ENCODE assay signal across 2 cellular contexts in the genomic region with DNA sequence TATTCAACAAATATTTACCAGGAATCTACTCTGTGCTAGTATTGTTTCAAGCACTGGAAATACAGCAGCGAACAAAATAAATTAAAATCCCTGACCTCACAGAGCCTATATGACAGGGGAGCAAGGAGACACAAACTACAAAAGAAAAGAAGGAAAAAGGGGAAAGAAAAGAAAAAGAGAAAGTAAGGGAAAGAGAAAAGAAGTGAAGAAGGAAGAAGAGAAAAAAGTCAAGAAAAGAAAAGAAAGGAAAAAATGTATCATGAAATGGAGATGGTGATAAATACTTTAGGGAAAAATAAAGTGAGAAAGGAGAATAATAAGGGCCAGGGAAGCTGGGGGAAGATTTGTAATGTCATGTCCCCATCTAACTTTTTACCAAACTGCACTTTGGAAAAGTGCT.
TF ChIP-seq lines count a peak whose summit lies in the region.

No MANE protein-coding gene starts in this region.

TF ChIP-seq in SK-N-SH, 30 proteins besides CTCF, POLR2A, EP300 and RAD21 (continued from another document):
- TF ChIP-seq ZBTB33 (IDR thresholded peaks at IDR 0.05; ENCODE audit: borderline replicate concordance, low read depth) (no peak), RFX5 (IDR thresholded peaks at IDR 0.05; ENCODE audit: low read length) (no peak), FOSL2 (IDR thresholded peaks at IDR 0.05; ENCODE audit: borderline replicate concordance, low read depth) (no peak), JUND (IDR thresholded peaks at IDR 0.05) (no peak), EZH2phosphoT487 (IDR thresholded peaks at IDR 0.05; ENCODE audit: borderline replicate concordance, low read depth) (no peak), FOXJ3 (CRISPR knock-in tag; IDR thresholded peaks at IDR 0.05) (no peak), FOXM1 (IDR thresholded peaks at IDR 0.05; ENCODE audit: low read depth) (no peak), GABPA (IDR thresholded peaks at IDR 0.05; ENCODE audit: low read depth) (no peak)
- TF ChIP-seq, protein P1, sequence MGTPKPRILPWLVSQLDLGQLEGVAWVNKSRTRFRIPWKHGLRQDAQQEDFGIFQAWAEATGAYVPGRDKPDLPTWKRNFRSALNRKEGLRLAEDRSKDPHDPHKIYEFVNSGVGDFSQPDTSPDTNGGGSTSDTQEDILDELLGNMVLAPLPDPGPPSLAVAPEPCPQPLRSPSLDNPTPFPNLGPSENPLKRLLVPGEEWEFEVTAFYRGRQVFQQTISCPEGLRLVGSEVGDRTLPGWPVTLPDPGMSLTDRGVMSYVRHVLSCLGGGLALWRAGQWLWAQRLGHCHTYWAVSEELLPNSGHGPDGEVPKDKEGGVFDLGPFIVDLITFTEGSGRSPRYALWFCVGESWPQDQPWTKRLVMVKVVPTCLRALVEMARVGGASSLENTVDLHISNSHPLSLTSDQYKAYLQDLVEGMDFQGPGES (IDR thresholded peaks at IDR 0.05; ENCODE audit: low read depth, low read length) = no peak

TF ChIP-seq in SK-N-SH treated with all-trans-retinoic acid at 6 μM for 48 hours, 23 proteins besides CTCF, POLR2A, EP300 and RAD21 (continued from another document):
- TF ChIP-seq, protein P2, sequence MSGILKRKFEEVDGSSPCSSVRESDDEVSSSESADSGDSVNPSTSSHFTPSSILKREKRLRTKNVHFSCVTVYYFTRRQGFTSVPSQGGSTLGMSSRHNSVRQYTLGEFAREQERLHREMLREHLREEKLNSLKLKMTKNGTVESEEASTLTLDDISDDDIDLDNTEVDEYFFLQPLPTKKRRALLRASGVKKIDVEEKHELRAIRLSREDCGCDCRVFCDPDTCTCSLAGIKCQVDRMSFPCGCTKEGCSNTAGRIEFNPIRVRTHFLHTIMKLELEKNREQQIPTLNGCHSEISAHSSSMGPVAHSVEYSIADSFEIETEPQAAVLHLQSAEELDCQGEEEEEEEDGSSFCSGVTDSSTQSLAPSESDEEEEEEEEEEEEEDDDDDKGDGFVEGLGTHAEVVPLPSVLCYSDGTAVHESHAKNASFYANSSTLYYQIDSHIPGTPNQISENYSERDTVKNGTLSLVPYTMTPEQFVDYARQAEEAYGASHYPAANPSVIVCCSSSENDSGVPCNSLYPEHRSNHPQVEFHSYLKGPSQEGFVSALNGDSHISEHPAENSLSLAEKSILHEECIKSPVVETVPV (CRISPR knock-in tag; IDR thresholded peaks at IDR 0.05) = no peak
